ENCODE assay signal across 10 cellular contexts in the genomic region with DNA sequence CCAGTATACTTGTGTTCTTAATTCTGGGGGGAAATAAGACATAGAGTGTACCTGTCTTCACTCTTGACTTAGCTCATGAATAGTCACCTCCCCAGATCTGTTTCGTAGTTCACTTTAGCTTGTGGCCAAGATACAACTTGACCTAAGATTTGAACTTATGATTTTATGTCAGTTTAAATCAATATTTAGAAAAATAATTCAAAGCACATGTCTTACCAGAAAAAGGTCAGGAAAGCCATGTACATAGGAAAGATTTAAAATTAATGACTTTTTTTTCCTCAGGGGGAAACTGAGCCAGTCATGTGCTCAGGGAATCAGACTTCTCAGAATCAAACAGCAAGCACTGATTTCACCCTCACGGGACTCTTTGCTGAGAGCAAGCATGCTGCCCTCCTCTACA. TPM values are rescaled to one million over a fixed set of nuclear protein-coding genes. Genes with fewer than 3 reads are reported as not detected.
"Had no signal": no experiment of that assay in that cellular context is flagged by ENCODE, and none has a peak within 500 bp of the region (broad histone marks: within the 10 kb centered on the region; RNA-seq: fewer than 3 reads in every experiment).

A gene with protein sequence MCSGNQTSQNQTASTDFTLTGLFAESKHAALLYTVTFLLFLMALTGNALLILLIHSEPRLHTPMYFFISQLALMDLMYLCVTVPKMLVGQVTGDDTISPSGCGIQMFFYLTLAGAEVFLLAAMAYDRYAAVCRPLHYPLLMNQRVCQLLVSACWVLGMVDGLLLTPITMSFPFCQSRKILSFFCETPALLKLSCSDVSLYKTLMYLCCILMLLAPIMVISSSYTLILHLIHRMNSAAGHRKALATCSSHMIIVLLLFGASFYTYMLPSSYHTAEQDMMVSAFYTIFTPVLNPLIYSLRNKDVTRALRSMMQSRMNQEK (plus strand): TSS at position 301 of the 400 bp plus-strand sequence. CDS start 0 bp downstream, at position 301.

RNA-seq across cellular contexts. Expression of the gene that starts here (rescaled TPM):
- polyA plus RNA-seq: naive thymus-derived CD8-positive, alpha-beta T cell; neural cell; ovary; pancreas; psoas muscle; right cardiac atrium; sigmoid colon; small intestine; smooth muscle cell; spleen had no signal
